23 cellular contexts compared by ENCODE assay signal in the genomic region with DNA sequence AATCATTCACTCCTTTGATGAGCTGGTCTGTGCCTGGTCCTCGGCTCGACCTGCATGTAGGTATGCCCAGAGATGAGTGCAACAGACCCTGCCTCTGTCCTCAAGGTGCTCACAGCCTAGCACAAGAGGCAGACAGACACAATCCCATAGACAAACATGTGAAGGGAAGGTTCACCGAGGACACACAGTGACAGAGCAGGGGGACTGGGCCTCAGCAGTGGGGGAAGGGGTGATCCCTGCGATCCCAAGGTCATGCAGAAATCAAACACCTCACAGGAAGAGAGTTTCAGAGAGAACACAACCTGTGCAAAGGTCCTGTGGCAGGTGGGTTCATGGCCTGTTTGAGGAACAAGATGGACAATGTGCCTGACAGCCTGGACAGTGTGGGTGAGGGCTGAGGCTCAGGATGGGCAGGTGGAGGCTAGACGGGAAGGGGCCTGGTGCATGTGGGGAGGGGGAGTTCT. TPM values are rescaled to one million over a fixed set of nuclear protein-coding genes. Genes with fewer than 3 reads are reported as not detected.
DNase-seq lines count a peak whose midpoint lies in the region; ATAC-seq and TF ChIP-seq lines count a peak whose summit lies in the region.
"Had no signal": no experiment of that assay in that cellular context is flagged by ENCODE, and none has a peak within 500 bp of the region (broad histone marks: within the 10 kb centered on the region; RNA-seq: fewer than 3 reads in every experiment).

No MANE protein-coding gene starts in this region.

- no peak overlapping the region for H3K4me3 ChIP-seq in HEK293 (ENCODE audit: low read depth, low read length)
- no peak overlapping the region for H3K4me3 ChIP-seq in ascending aorta
- H3K4me3 ChIP-seq in trophoblast cell (ENCODE audit: low read depth, low read length) = no peak overlapping the region
- H3K4me3 ChIP-seq: BLaER1, gastrocnemius medialis, Peyer's patch, SJCRH30 had no signal

- H3K27me3 Mint-ChIP-seq in CD4-positive, alpha-beta T cell = no peaks in the 10 kb centered on the region
- H3K27me3 Mint-ChIP-seq: activated naive CD4-positive, alpha-beta T cell treated with anti-CD3 and anti-CD28 coated beads, Interleukin-2, amount 10 ng/mL, durations not matched to agents 7 days and 5 days; naive B cell had no signal

- ATAC-seq in CD4-positive, alpha-beta T cell (ENCODE audit: poor library complexity) = no peak
- ATAC-seq in foreskin keratinocyte = no peak
- ATAC-seq: gastrocnemius medialis had no signal

- peak overlapping the region; percentile 47 for H3K14ac ChIP-seq in trophoblast cell (ENCODE audit: low read length)

- no peak for TF ChIP-seq CTCF in CD4-positive, alpha-beta T cell (IDR thresholded peaks at IDR 0.05)
- TF ChIP-seq CTCF in HEK293 (tag by site-specific recombination; IDR thresholded peaks at IDR 0.05) = no peak
- TF ChIP-seq CTCF in ascending aorta (IDR thresholded peaks at IDR 0.05) = no peak
- no peak for TF ChIP-seq CTCF in foreskin keratinocyte (conservative IDR thresholded peaks at IDR 0.05)

- H3K36me3 Mint-ChIP-seq in CD4-positive, alpha-beta T cell (ENCODE audit: low read depth) = peaks cover 46% of the 10 kb centered on the region
- H3K36me3 Mint-ChIP-seq: naive B cell had no signal

- peak overlapping the region; percentile 27 for H3K4me3 Mint-ChIP-seq in CD4-positive, alpha-beta T cell
- H3K4me3 Mint-ChIP-seq: activated naive CD4-positive, alpha-beta T cell treated with anti-CD3 and anti-CD28 coated beads, Interleukin-2, amount 10 ng/mL, durations not matched to agents 7 days and 5 days; activated T-helper 1 cell treated with anti-CD3 and anti-CD28 coated beads, Interleukin-12 subunit alpha, Interleukin-12 subunit beta, Interleukin-2, Interleukin-4 antibody, amounts not matched to agents 30 ng/mL and 10 ng/mL and 1 ng/mL, durations not matched to agents 14 hours and 24 hours and 36 hours; H9 had no signal

- H2BK12ac ChIP-seq in trophoblast cell (ENCODE audit: low read length) = peak overlapping the region; percentile 68

- no peak overlapping the region for H3K4me2 ChIP-seq in trophoblast cell (ENCODE audit: low read length)
- H3K4me2 ChIP-seq: BLaER1 had no signal

- H2BK5ac ChIP-seq in trophoblast cell (ENCODE audit: low read depth, low read length, poor library complexity) = no peak overlapping the region

- no peak overlapping the region for H3K27ac ChIP-seq in CD4-positive, alpha-beta T cell (ENCODE audit: low read depth, low read length)
- H3K27ac ChIP-seq in HEK293 (ENCODE audit: extremely low read depth, low read depth, low read length) = no peak overlapping the region
- H3K27ac ChIP-seq in ascending aorta = peak overlapping the region; percentile 94 to 99
- H3K27ac ChIP-seq in trophoblast cell (ENCODE audit: low read depth, low read length) = no peak overlapping the region
- H3K27ac ChIP-seq in foreskin keratinocyte = no peak overlapping the region
- H3K27ac ChIP-seq: BLaER1, gastrocnemius medialis, Peyer's patch, SJCRH30 had no signal

- H4K91ac ChIP-seq in trophoblast cell (ENCODE audit: low read depth, low read length) = peak overlapping the region; percentile 0

- no peaks in the 10 kb centered on the region for H3K9me3 ChIP-seq in CD4-positive, alpha-beta T cell (ENCODE audit: control insufficient read depth, low read length)
- H3K9me3 ChIP-seq in HEK293 (ENCODE audit: control insufficient read depth, insufficient read depth, low read depth, low read length) (no peaks in the 10 kb centered on the region), ascending aorta (no peaks in the 10 kb centered on the region), trophoblast cell (ENCODE audit: insufficient read depth, low read depth, low read length) (peaks cover 4% of the 10 kb centered on the region)
- H3K9me3 ChIP-seq: BLaER1, gastrocnemius medialis, Peyer's patch, SJCRH30 had no signal

- H3K18ac ChIP-seq in trophoblast cell (ENCODE audit: low read length) = peak overlapping the region; percentile 62

- WGBS in trophoblast cell (ENCODE audit: extremely low coverage, insufficient coverage, insufficient read length) = no CpG with 5 or more reads among the region's 5 CpGs

- peak overlapping the region; percentile 85 for H2AK5ac ChIP-seq in trophoblast cell (ENCODE audit: low read length)

- H4K8ac ChIP-seq in trophoblast cell (ENCODE audit: low read depth, low read length) = peak overlapping the region; percentile 5

- H3K4me1 ChIP-seq in HEK293 (ENCODE audit: control insufficient read depth, insufficient read depth, low read length) (peaks cover 4% of the 10 kb centered on the region), ascending aorta (peaks cover 15 to 41% of the 10 kb centered on the region in 2 donors), trophoblast cell (ENCODE audit: control insufficient read depth in 1 of 2, insufficient read depth in 2 of 2, low read length in 2 of 2) (peaks cover 25 to 36% of the 10 kb centered on the region in 2 experiments), foreskin keratinocyte (peaks cover 3% of the 10 kb centered on the region)

- H3K23ac ChIP-seq in trophoblast cell (ENCODE audit: low read length) = no peak overlapping the region

- no peak overlapping the region for H3K9ac ChIP-seq in trophoblast cell (ENCODE audit: low read length)
- H3K9ac ChIP-seq: BLaER1 had no signal

- peaks cover 7% of the 10 kb centered on the region for H3K79me2 ChIP-seq in trophoblast cell (ENCODE audit: control insufficient read depth, insufficient read depth, low read length, poor library complexity)

- CTCF ChIA-PET in CD4-positive, alpha-beta T cell (lab: Charles Lee) = no interaction called here
- CTCF ChIA-PET in HEK293 (lab: Yijun Ruan, JAX) = interaction anchor here (1.0 to 1.2 kb wide), 3 partner anchors 8 to 79 kb away, joined by 3 read pairs; no protein-coding TSS in a partner anchor

- DNase-seq in CD4-positive, alpha-beta T cell = no peak
- DNase-seq in ascending aorta (ENCODE audit: low spot score in 2 of 2) = no peak
- no peak for DNase-seq in trophoblast cell
- DNase-seq in cortex of kidney (lab: John Stamatoyannopoulos, UW) = no peak
- DNase-seq in OCI-M2 (lab: John Stamatoyannopoulos, UW; ENCODE audit: unreplicated experiment) = no peak
- no peak for DNase-seq in foreskin keratinocyte
- DNase-seq: activated CD4-positive, alpha-beta T cell treated with anti-CD3 and anti-CD28 coated beads, Interleukin-2, amount 50 U/mL, for 4 hours; activated naive CD4-positive, alpha-beta T cell treated with anti-CD3 and anti-CD28 coated beads, Interleukin-2, amount 10 ng/mL, durations not matched to agents 7 days and 5 days; amygdala; DMS53; gastrocnemius medialis; H9; kidney glomerular epithelial cell; midbrain; naive B cell; NCI-H1048; NCI-H2107; Peyer's patch; SJCRH30; stimulated activated naive CD4-positive, alpha-beta T cell treated with Interleukin-2 at 50 U/mL for 16 hours had no signal

- peaks cover 9% of the 10 kb centered on the region for H3K79me1 ChIP-seq in trophoblast cell (ENCODE audit: low read length)

- H2AFZ ChIP-seq in trophoblast cell (ENCODE audit: insufficient read depth, low read length, poor library complexity) = no peak overlapping the region

- no peak overlapping the region for H2BK120ac ChIP-seq in trophoblast cell (ENCODE audit: insufficient read depth, low read length, poor library complexity)

- peak overlapping the region; percentile 75 for H3K27ac Mint-ChIP-seq in CD4-positive, alpha-beta T cell
- H3K27ac Mint-ChIP-seq: activated naive CD4-positive, alpha-beta T cell treated with anti-CD3 and anti-CD28 coated beads, Interleukin-2, amount 10 ng/mL, durations not matched to agents 7 days and 5 days; activated T-helper 1 cell treated with anti-CD3 and anti-CD28 coated beads, Interleukin-12 subunit alpha, Interleukin-12 subunit beta, Interleukin-2, Interleukin-4 antibody, amounts not matched to agents 30 ng/mL and 10 ng/mL and 1 ng/mL, durations not matched to agents 14 hours and 24 hours and 36 hours; H9 had no signal

- H3K27me3 ChIP-seq in CD4-positive, alpha-beta T cell (ENCODE audit: control insufficient read depth, insufficient read depth, low read length) = no peaks in the 10 kb centered on the region
- H3K27me3 ChIP-seq in ascending aorta = no peaks in the 10 kb centered on the region
- H3K27me3 ChIP-seq in trophoblast cell (ENCODE audit: insufficient read depth, low read length) = no peaks in the 10 kb centered on the region
- H3K27me3 ChIP-seq in foreskin keratinocyte = no peaks in the 10 kb centered on the region
- H3K27me3 ChIP-seq: BLaER1, gastrocnemius medialis, Peyer's patch, SJCRH30 had no signal

- no peak overlapping the region for H4K12ac ChIP-seq in trophoblast cell (ENCODE audit: low read depth, low read length)

- no peak overlapping the region for H3K4ac ChIP-seq in trophoblast cell (ENCODE audit: low read depth, low read length)

- H3K9me3 Mint-ChIP-seq in CD4-positive, alpha-beta T cell = no peaks in the 10 kb centered on the region
- H3K9me3 Mint-ChIP-seq: activated naive CD4-positive, alpha-beta T cell treated with anti-CD3 and anti-CD28 coated beads, Interleukin-2, amount 10 ng/mL, durations not matched to agents 7 days and 5 days; activated T-helper 1 cell treated with anti-CD3 and anti-CD28 coated beads, Interleukin-12 subunit alpha, Interleukin-12 subunit beta, Interleukin-2, Interleukin-4 antibody, amounts not matched to agents 30 ng/mL and 10 ng/mL and 1 ng/mL, durations not matched to agents 14 hours and 24 hours and 36 hours; H9; naive B cell had no signal

- H3K36me3 ChIP-seq in HEK293 (ENCODE audit: control insufficient read depth in 2 of 2, insufficient read depth in 1 of 2, low read length in 2 of 2) (peaks cover 0 to 17% of the 10 kb centered on the region in 2 experiments; a peak in 2 of 3 replicates), ascending aorta (peaks cover 16% of the 10 kb centered on the region in 2 donors), trophoblast cell (ENCODE audit: control insufficient read depth in 1 of 2, insufficient read depth in 2 of 2, low read length in 2 of 2) (peaks cover 5 to 11% of the 10 kb centered on the region in 2 experiments)
- H3K36me3 ChIP-seq: SJCRH30 had no signal

- intact Hi-C loops in CD4-positive, alpha-beta T cell (cut with DNase I, micrococcal nuclease) = no loop called here
- intact Hi-C loops in ascending aorta (cut with DNase I) = no loop called here

- H3K4me1 Mint-ChIP-seq in CD4-positive, alpha-beta T cell (ENCODE audit: low read depth) = peaks cover 9% of the 10 kb centered on the region

- POLR2A ChIA-PET in CD4-positive, alpha-beta T cell (lab: Charles Lee) = no interaction called here
- POLR2A ChIA-PET in HEK293 (lab: Yijun Ruan, JAX) = no interaction called here

RNA-seq across cellular contexts. Expression of gene VASN, which starts 4.2 kb away (rescaled TPM):
- total RNA-seq in CD4-positive, alpha-beta T cell = under 1 TPM; 0.70 to 0.77 TPM
- total RNA-seq in ascending aorta (218 TPM), foreskin keratinocyte (1.8 and 2.3 TPM in 2 replicates)
- 17.6 and 18.2 TPM in 2 replicates for polyA plus RNA-seq in trophoblast cell (2013)
- 1.5 and 2.0 TPM in 2 replicates for polyA plus RNA-seq in foreskin keratinocyte

RNA-seq across cellular contexts. Expression of gene PAM16, which starts 16.3 kb away (rescaled TPM):
- total RNA-seq in CD4-positive, alpha-beta T cell = 10 to 100 TPM; 24.9 to 26.8 TPM
- 26.6 TPM for total RNA-seq in ascending aorta
- 40.6 and 45.5 TPM in 2 replicates for polyA plus RNA-seq in trophoblast cell (2013)
- 42.8 and 49.2 TPM in 2 replicates for total RNA-seq in foreskin keratinocyte
- 73.7 and 76.5 TPM in 2 replicates for polyA plus RNA-seq in foreskin keratinocyte

RNA-seq across cellular contexts. Expression of gene CORO7, which starts 49.0 kb away (rescaled TPM):
- total RNA-seq in CD4-positive, alpha-beta T cell = 100 to 1,000 TPM; 801 to 805 TPM
- 41.9 TPM for total RNA-seq in ascending aorta
- 18.8 and 18.9 TPM in 2 replicates for polyA plus RNA-seq in trophoblast cell (2013)
- total RNA-seq in foreskin keratinocyte = 22.7 and 24.3 TPM in 2 replicates
- polyA plus RNA-seq in foreskin keratinocyte = 17.1 and 17.5 TPM in 2 replicates

RNA-seq across cellular contexts. Expression of gene GLIS2, which starts 51.6 kb away (rescaled TPM):
- total RNA-seq in CD4-positive, alpha-beta T cell = not detected
- total RNA-seq in ascending aorta = 16.8 TPM
- 22.5 and 23.2 TPM in 2 replicates for polyA plus RNA-seq in trophoblast cell (2013)
- 5.0 and 5.3 TPM in 2 replicates for total RNA-seq in foreskin keratinocyte
- polyA plus RNA-seq in foreskin keratinocyte = 9.5 TPM in 2 replicates

RNA-seq across cellular contexts. Expression of gene DNAJA3, which starts 58.2 kb away (rescaled TPM):
- 10 to 100 TPM; 17.2 to 18.8 TPM for total RNA-seq in CD4-positive, alpha-beta T cell
- total RNA-seq in ascending aorta (40.7 TPM), foreskin keratinocyte (62.4 and 67.4 TPM in 2 replicates)
- polyA plus RNA-seq in trophoblast cell (2013) = 32.8 and 34.3 TPM in 2 replicates
- polyA plus RNA-seq in foreskin keratinocyte = 39.8 and 47.8 TPM in 2 replicates

Comparison
In these comparisons a context has a peak if more than half of its experiments do, and no peak if none do; other contexts are left out.
1. H3K27ac ChIP-seq: peak in ascending aorta (2 of 2); none in CD4-positive, alpha-beta T cell (single experiment), HEK293 (single experiment), trophoblast cell (single experiment) and foreskin keratinocyte (single experiment).
2. RNA of gene VASN, which starts 4.2 kb away (total RNA-seq): 218 TPM in ascending aorta (single experiment); 1.8 to 2.3 TPM in foreskin keratinocyte and 0.70 to 0.77 TPM in CD4-positive, alpha-beta T cell; every median in the first group is over 10 times any median in the second.
3. RNA of gene CORO7, which starts 49.0 kb away (total RNA-seq): 801 to 805 TPM in CD4-positive, alpha-beta T cell; 41.9 TPM in ascending aorta (single experiment) and 22.7 to 24.3 TPM in foreskin keratinocyte; every median in the first group is over 10 times any median in the second.